In the genomic region with DNA sequence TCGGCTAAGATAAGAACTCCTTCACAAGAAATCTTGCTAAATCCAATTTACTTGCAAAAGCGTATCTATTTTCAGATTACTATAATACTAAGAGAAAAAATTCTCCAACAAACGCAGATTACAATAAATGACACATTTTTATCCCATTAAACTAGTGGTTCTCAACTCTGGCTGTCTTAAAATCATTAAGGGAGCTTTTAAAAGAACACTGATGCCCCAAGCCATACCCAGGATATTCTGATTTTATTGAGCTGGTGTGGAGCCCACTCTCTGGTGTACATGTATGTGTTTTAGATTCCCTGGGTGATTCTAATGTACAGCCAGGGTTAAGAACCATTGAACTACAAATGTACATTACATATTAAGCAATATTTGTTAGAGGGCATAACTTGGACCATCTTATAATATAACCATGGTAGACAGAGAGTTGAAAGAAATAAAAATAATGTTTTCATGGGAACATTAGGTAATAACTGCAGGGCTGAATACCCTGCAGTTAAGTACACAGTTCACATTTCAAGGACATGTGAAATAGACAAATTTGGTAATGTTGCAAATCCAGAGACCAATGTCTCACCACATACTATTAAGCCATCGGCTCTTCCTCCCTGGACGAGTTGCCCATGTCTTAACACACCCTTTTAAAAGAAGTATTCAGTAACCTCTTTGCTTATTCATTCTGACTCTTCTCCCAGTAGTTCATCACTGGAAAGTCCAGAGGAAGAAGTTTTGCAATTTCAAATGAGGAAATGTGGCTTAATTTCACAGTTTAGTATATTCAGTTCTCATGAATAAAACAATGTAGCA, we compare ENCODE assay signal across 1 cellular context.
TF ChIP-seq lines count a peak whose summit lies in the region.

No MANE protein-coding gene starts in this region.

TF ChIP-seq in HepG2, 621 proteins besides CTCF, POLR2A, EP300 and RAD21 (continued from another document and continues in another):
- TF ChIP-seq, protein P1, sequence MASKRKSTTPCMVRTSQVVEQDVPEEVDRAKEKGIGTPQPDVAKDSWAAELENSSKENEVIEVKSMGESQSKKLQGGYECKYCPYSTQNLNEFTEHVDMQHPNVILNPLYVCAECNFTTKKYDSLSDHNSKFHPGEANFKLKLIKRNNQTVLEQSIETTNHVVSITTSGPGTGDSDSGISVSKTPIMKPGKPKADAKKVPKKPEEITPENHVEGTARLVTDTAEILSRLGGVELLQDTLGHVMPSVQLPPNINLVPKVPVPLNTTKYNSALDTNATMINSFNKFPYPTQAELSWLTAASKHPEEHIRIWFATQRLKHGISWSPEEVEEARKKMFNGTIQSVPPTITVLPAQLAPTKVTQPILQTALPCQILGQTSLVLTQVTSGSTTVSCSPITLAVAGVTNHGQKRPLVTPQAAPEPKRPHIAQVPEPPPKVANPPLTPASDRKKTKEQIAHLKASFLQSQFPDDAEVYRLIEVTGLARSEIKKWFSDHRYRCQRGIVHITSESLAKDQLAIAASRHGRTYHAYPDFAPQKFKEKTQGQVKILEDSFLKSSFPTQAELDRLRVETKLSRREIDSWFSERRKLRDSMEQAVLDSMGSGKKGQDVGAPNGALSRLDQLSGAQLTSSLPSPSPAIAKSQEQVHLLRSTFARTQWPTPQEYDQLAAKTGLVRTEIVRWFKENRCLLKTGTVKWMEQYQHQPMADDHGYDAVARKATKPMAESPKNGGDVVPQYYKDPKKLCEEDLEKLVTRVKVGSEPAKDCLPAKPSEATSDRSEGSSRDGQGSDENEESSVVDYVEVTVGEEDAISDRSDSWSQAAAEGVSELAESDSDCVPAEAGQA (IDR thresholded peaks at IDR 0.05; ENCODE audit: low read depth): no peak
- TF ChIP-seq, protein P1 (CRISPR knock-in tag; IDR thresholded peaks at IDR 0.05; ENCODE audit: borderline replicate concordance): no peak
- TF ChIP-seq GTF3A (CRISPR knock-in tag; conservative IDR thresholded peaks at IDR 0.05) (no peak), SCMH1 (CRISPR knock-in tag; IDR thresholded peaks at IDR 0.05; ENCODE audit: borderline replicate concordance) (no peak), TFE3 (CRISPR knock-in tag; IDR thresholded peaks at IDR 0.05) (0 out of 2 replicates have a peak, but pooled peaks have one; percentile 26), HNRNPLL (IDR thresholded peaks at IDR 0.05; ENCODE audit: low read depth, low read length, poor library complexity, severe bottlenecking) (no peak), ZSCAN5A (CRISPR knock-in tag; IDR thresholded peaks at IDR 0.05; ENCODE audit: borderline replicate concordance) (no peak), TOE1 (CRISPR knock-in tag; IDR thresholded peaks at IDR 0.05) (no peak), ZNF136 (CRISPR knock-in tag; IDR thresholded peaks at IDR 0.05; ENCODE audit: low read depth) (no peak), U2AF2 (IDR thresholded peaks at IDR 0.05; ENCODE audit: low read depth, low read length) (no peak), SOX5 (CRISPR knock-in tag; IDR thresholded peaks at IDR 0.05; ENCODE audit: borderline replicate concordance) (peak; percentile 68; the same call in 1 of the 2 replicates), FOSL1 (CRISPR knock-in tag; IDR thresholded peaks at IDR 0.05; ENCODE audit: borderline replicate concordance) (no peak), TFDP1 (CRISPR knock-in tag; IDR thresholded peaks at IDR 0.05; ENCODE audit: borderline replicate concordance) (no peak), CBX1 (IDR thresholded peaks at IDR 0.05; ENCODE audit: low read depth) (no peak), SRF (IDR thresholded peaks at IDR 0.05; ENCODE audit: low read depth, low read length) (peak; percentile 96), SNAPC4 (CRISPR knock-in tag; IDR thresholded peaks at IDR 0.05) (no peak), MZF1 (CRISPR knock-in tag; IDR thresholded peaks at IDR 0.05; ENCODE audit: borderline replicate concordance) (no peak), ZNF816 (CRISPR knock-in tag; IDR thresholded peaks at IDR 0.05; ENCODE audit: borderline replicate concordance) (no peak), TBP (CRISPR knock-in tag; IDR thresholded peaks at IDR 0.05) (no peak), ZNF7 (CRISPR knock-in tag; IDR thresholded peaks at IDR 0.05) (no peak)
- TF ChIP-seq, protein P2, sequence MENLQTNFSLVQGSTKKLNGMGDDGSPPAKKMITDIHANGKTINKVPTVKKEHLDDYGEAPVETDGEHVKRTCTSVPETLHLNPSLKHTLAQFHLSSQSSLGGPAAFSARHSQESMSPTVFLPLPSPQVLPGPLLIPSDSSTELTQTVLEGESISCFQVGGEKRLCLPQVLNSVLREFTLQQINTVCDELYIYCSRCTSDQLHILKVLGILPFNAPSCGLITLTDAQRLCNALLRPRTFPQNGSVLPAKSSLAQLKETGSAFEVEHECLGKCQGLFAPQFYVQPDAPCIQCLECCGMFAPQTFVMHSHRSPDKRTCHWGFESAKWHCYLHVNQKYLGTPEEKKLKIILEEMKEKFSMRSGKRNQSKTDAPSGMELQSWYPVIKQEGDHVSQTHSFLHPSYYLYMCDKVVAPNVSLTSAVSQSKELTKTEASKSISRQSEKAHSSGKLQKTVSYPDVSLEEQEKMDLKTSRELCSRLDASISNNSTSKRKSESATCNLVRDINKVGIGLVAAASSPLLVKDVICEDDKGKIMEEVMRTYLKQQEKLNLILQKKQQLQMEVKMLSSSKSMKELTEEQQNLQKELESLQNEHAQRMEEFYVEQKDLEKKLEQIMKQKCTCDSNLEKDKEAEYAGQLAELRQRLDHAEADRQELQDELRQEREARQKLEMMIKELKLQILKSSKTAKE (CRISPR knock-in tag; IDR thresholded peaks at IDR 0.05; ENCODE audit: borderline replicate concordance): no peak
- TF ChIP-seq, protein P3, sequence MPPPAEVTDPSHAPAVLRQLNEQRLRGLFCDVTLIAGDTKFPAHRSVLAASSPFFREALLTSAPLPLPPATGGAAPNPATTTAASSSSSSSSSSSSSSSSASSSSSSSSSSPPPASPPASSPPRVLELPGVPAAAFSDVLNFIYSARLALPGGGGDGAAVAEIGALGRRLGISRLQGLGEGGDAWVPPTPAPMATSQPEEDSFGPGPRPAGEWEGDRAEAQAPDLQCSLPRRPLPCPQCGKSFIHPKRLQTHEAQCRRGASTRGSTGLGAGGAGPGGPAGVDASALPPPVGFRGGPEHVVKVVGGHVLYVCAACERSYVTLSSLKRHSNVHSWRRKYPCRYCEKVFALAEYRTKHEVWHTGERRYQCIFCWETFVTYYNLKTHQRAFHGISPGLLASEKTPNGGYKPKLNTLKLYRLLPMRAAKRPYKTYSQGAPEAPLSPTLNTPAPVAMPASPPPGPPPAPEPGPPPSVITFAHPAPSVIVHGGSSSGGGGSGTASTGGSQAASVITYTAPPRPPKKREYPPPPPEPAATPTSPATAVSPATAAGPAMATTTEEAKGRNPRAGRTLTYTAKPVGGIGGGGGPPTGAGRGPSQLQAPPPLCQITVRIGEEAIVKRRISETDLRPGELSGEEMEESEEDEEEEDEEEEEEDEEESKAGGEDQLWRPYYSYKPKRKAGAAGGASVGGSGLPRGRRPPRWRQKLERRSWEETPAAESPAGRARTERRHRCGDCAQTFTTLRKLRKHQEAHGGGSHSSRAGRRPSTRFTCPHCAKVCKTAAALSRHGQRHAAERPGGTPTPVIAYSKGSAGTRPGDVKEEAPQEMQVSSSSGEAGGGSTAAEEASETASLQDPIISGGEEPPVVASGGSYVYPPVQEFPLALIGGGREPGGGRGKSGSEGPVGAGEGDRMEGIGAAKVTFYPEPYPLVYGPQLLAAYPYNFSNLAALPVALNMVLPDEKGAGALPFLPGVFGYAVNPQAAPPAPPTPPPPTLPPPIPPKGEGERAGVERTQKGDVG (CRISPR knock-in tag; IDR thresholded peaks at IDR 0.05; ENCODE audit: borderline replicate concordance): no peak
